ENCODE assay signal across 9 cellular contexts in genomic region chr11:31798057-31799035, GRCh38. TPM values are rescaled to one million over a fixed set of nuclear protein-coding genes. Genes with fewer than 3 reads are reported as not detected.
DNase-seq lines count a peak whose midpoint lies in the region; ATAC-seq, FAIRE-seq and TF ChIP-seq lines count a peak whose summit lies in the region.
"Had no signal": no experiment of that assay in that cellular context is flagged by ENCODE, and none has a peak within 500 bp of the region (broad histone marks: within the 10 kb centered on the region; RNA-seq: fewer than 3 reads in every experiment).

No MANE protein-coding gene starts in this region.

- H3K9ac ChIP-seq in H9 (ENCODE audit: extremely low read depth, insufficient read length, low read length) (no peak overlapping the region), kidney (ENCODE audit: low read length in 2 of 2) (no peak overlapping the region)

- no CpG with 5 or more reads among the region's 49 CpGs for WGBS in H9 (ENCODE audit: extremely low coverage, insufficient read length, low lambda C conversion rate)

- peaks cover 100% of the 10 kb centered on the region for H3K27me3 Mint-ChIP-seq in H9 (ENCODE audit: low read depth)
- peaks cover 27% of the 10 kb centered on the region for H3K27me3 Mint-ChIP-seq in brain

- H3K4me2 ChIP-seq in H9 (ENCODE audit: insufficient read depth, insufficient read length, low read length): peak overlapping the region; percentile 49

- no peak overlapping the region for H3K23ac ChIP-seq in H9 (ENCODE audit: insufficient read length, low read depth, low read length)

- no peak overlapping the region for H2BK20ac ChIP-seq in H9 (ENCODE audit: low read depth, low read length, poor library complexity, severe bottlenecking)

- H3K4me1 Mint-ChIP-seq in H9 (peaks cover 20 to 53% of the 10 kb centered on the region in 2 experiments), brain (peaks cover 90% of the 10 kb centered on the region)

- no peak overlapping the region for H4K8ac ChIP-seq in H9 (replicated peaks; ENCODE audit: insufficient read length, low read depth, low read length)

- peaks cover 10% of the 10 kb centered on the region for H3K23me2 ChIP-seq in H9 (ENCODE audit: insufficient read length, low read depth, low read length, poor library complexity, severe bottlenecking)

- H3K27me3 ChIP-seq in H9 (ENCODE audit: insufficient read depth, low read length) (peaks cover 68% of the 10 kb centered on the region), muscle layer of duodenum (ENCODE audit: low read depth, low read length) (peaks cover 62% of the 10 kb centered on the region)

- no peak overlapping the region for H3K14ac ChIP-seq in H9 (ENCODE audit: insufficient read depth, low read length)

- H3K4me3 Mint-ChIP-seq in H9: peak overlapping the region; percentile 49 to 77
- H3K4me3 Mint-ChIP-seq in brain: peak overlapping the region; percentile 70 to 84 (median 75)

- intact Hi-C loops in kidney (cut with DNase I): no loop called here

- H3K18ac ChIP-seq in H9 (ENCODE audit: insufficient read length, low read depth, low read length): no peak overlapping the region

- no peaks in the 10 kb centered on the region for H3K36me3 ChIP-seq in muscle layer of duodenum (ENCODE audit: control insufficient read depth in 1 of 2, insufficient read depth in 2 of 2, low read length in 2 of 2)
- no peaks in the 10 kb centered on the region for H3K36me3 ChIP-seq in kidney (ENCODE audit: control insufficient read depth in 1 of 2, insufficient read depth in 2 of 2, low read length in 2 of 2)

- in situ Hi-C loops in G401 (cut with HindIII; ENCODE audit: low sequenced_read_pairs): no loop called here

- no peak overlapping the region for H3K4ac ChIP-seq in H9 (ENCODE audit: low read depth, low read length)

- H4K91ac ChIP-seq in H9 (ENCODE audit: insufficient read length, low read depth, low read length): no peak overlapping the region

- TF ChIP-seq CTCF in H9 (conservative IDR thresholded peaks at IDR 0.05): peak; percentile 70
- peak in 1 of 2 experiments; percentile 43 for TF ChIP-seq CTCF in brain (conservative IDR thresholded peaks at IDR 0.05)
- no peak for TF ChIP-seq CTCF in kidney (IDR thresholded peaks at IDR 0.05; ENCODE audit: borderline replicate concordance, extremely low read depth, insufficient read depth)

- H3K79me2 ChIP-seq in H9 (ENCODE audit: insufficient read depth, low read length): no peaks in the 10 kb centered on the region

- H2BK15ac ChIP-seq in H9 (ENCODE audit: low read depth, low read length): no peak overlapping the region

- no peak overlapping the region for H2AK5ac ChIP-seq in H9 (ENCODE audit: insufficient read length, low read length)

- H2BK5ac ChIP-seq in H9 (ENCODE audit: insufficient read length, low read length): no peak overlapping the region

- H4K20me1 ChIP-seq in H9 (ENCODE audit: control insufficient read depth, insufficient read depth, insufficient read length): no peaks in the 10 kb centered on the region

- no peak overlapping the region for H3K56ac ChIP-seq in H9 (ENCODE audit: insufficient read length, low read depth, low read length)

- no peak overlapping the region for H3T11ph ChIP-seq in H9 (ENCODE audit: low read length)

- DNase-seq in G401 (ENCODE audit: low spot score): peak; percentile 71
- peak; percentile 89 for DNase-seq in H9
- no peak for DNase-seq in kidney
- no peak for DNase-seq in AG08395 (ENCODE audit: low spot score)
- DNase-seq in NCI-H1105 treated with DMSO at 0.1 percent for 48 hours (lab: John Stamatoyannopoulos, UW): no peak
- DNase-seq: NCI-H2171 treated with DMSO at 0.1 percent for 48 hours had no signal

- H3K4me3 ChIP-seq in muscle layer of duodenum (ENCODE audit: low read depth in 1 of 2, low read length in 2 of 2) (peak overlapping the region; percentile 14 to 16), kidney (ENCODE audit: low read length in 2 of 2) (no peak overlapping the region)

- no peaks in the 10 kb centered on the region for H3K36me3 Mint-ChIP-seq in H9 (ENCODE audit: insufficient read depth in 1 of 3, low read depth in 3 of 3)
- H3K36me3 Mint-ChIP-seq in brain: peaks cover 56% of the 10 kb centered on the region

- no peak for ATAC-seq in HG03469 (IDR thresholded peaks at IDR 0.05; ENCODE audit: unreplicated experiment)

- H3K9me3 Mint-ChIP-seq in H9 (peaks cover 3 to 6% of the 10 kb centered on the region in 2 experiments; a peak in 2 of 5 replicates), brain (peaks cover 0 to 16% (median 0%) of the 10 kb centered on the region in 5 experiments)

- H3K27ac Mint-ChIP-seq in H9 (no peak overlapping the region), brain (peak overlapping the region; percentile 26 to 95 (median 65))

- no peak overlapping the region for H2AFZ ChIP-seq in H9 (ENCODE audit: low read length)

- H4K5ac ChIP-seq in H9 (ENCODE audit: insufficient read length, low read depth, low read length): no peak overlapping the region

- no peak for FAIRE-seq in kidney (lab: Jason Lieb, UNC)

- H3K27ac ChIP-seq in H9 (ENCODE audit: insufficient read length, low read depth, low read length): no peak overlapping the region
- no peak overlapping the region for H3K27ac ChIP-seq in muscle layer of duodenum (ENCODE audit: low read length)
- H3K27ac ChIP-seq in kidney (ENCODE audit: low read depth in 2 of 2, low read length in 2 of 2): no peak overlapping the region

- H3K9me3 ChIP-seq in H9 (ENCODE audit: control insufficient read depth, low read depth, low read length) (no peaks in the 10 kb centered on the region), muscle layer of duodenum (ENCODE audit: control insufficient read depth in 1 of 2, low read length in 2 of 2) (peaks cover 0 to 4% of the 10 kb centered on the region in 2 donors), kidney (ENCODE audit: control insufficient read depth in 1 of 2, low read length in 2 of 2) (peaks cover 0 to 3% of the 10 kb centered on the region in 2 donors)

- no peak overlapping the region for H2BK12ac ChIP-seq in H9 (ENCODE audit: insufficient read length, low read depth, low read length)

- H3K79me1 ChIP-seq in H9 (ENCODE audit: insufficient read depth, low read depth, low read length, poor library complexity, severe bottlenecking): no peaks in the 10 kb centered on the region

- H2BK120ac ChIP-seq in H9 (ENCODE audit: low read depth, low read length, poor library complexity, severe bottlenecking): no peak overlapping the region

- H3K4me1 ChIP-seq in H9 (ENCODE audit: insufficient read depth, low read length): no peaks in the 10 kb centered on the region
- H3K4me1 ChIP-seq in muscle layer of duodenum (ENCODE audit: control insufficient read depth in 1 of 2, insufficient read depth in 2 of 2, low read length in 2 of 2): peaks cover 3 to 27% of the 10 kb centered on the region in 2 donors
- H3K4me1 ChIP-seq in kidney (ENCODE audit: control insufficient read depth in 1 of 2, insufficient read depth in 1 of 2, low read depth in 1 of 2, low read length in 2 of 2): peaks cover 3 to 4% of the 10 kb centered on the region in 2 donors

RNA-seq across cellular contexts. Expression of gene PAX6, which starts 12.8 kb away (rescaled TPM):
- 2.7 and 3.8 TPM in 2 replicates for total RNA-seq in G401 (2014; rRNA removed; shearing (Covaris generic))
- total RNA-seq in H9 (2021): 0.11 TPM in 1 of 2 replicates, not detected in the other
- 16.7 TPM for polyA plus RNA-seq in brain (ENCODE audit: insufficient read depth, low read depth, low replicate concordance)
- not detected for total RNA-seq in kidney
- polyA plus RNA-seq in kidney (ENCODE audit: insufficient read depth, low read depth, low replicate concordance): not detected

Comparison
In these comparisons a context has a peak if more than half of its experiments do, and no peak if none do; other contexts are left out.
1. DNase-seq: peak in G401 (single experiment) and H9 (single experiment); none in kidney (single experiment), AG08395 (single experiment) and NCI-H1105 treated with DMSO at 0.1 percent for 48 hours (single experiment).
2. H3K27ac Mint-ChIP-seq: peak in brain (5 of 5); none in H9 (0 of 3).
3. H3K4me3 ChIP-seq: peak in muscle layer of duodenum (2 of 2); none in kidney (0 of 2).